In the genomic region with DNA sequence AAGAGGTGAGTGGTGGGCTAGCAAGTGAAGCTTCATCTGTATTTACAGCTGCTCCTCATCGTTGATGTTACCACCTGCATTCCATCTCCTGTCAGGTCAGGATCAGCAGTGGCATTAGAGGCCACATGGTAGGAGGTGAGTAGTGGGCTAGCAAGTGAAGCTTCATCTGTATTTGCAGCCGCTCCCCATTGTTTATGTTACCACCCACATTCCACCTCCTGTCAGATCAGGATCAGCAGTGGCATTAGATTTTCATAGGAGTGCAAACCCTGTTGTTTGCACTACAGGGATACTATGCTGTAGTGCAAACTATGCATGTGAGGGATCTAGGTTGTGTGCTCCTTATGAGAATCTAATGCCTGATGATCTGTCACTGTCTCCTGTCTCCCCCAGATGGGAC, we compare ENCODE assay signal across 8 cellular contexts.
"Had no signal": no experiment of that assay in that cellular context is flagged by ENCODE, and none has a peak within 500 bp of the region (broad histone marks: within the 10 kb centered on the region; RNA-seq: fewer than 3 reads in every experiment).

No MANE protein-coding gene starts in this region.

- H3K27ac ChIP-seq: GM23248 had no signal

- FAIRE-seq: HTR-8/SVneo, K562 had no signal

- H3K4me1 ChIP-seq: HAP-1 had no signal

- H3K4me3 ChIP-seq: GM23248, HAP-1, K562 had no signal

- ATAC-seq: HCT116, K562 had no signal

- H3K36me3 ChIP-seq: HAP-1 had no signal

- H3K9me3 ChIP-seq: HAP-1 had no signal

- H3K9ac ChIP-seq: GM23248 had no signal

- DNase-seq: GM23248, GOT3, H7, IMR-90 had no signal
